Comparison of ENCODE assay signal across 23 cellular contexts in the genomic region with DNA sequence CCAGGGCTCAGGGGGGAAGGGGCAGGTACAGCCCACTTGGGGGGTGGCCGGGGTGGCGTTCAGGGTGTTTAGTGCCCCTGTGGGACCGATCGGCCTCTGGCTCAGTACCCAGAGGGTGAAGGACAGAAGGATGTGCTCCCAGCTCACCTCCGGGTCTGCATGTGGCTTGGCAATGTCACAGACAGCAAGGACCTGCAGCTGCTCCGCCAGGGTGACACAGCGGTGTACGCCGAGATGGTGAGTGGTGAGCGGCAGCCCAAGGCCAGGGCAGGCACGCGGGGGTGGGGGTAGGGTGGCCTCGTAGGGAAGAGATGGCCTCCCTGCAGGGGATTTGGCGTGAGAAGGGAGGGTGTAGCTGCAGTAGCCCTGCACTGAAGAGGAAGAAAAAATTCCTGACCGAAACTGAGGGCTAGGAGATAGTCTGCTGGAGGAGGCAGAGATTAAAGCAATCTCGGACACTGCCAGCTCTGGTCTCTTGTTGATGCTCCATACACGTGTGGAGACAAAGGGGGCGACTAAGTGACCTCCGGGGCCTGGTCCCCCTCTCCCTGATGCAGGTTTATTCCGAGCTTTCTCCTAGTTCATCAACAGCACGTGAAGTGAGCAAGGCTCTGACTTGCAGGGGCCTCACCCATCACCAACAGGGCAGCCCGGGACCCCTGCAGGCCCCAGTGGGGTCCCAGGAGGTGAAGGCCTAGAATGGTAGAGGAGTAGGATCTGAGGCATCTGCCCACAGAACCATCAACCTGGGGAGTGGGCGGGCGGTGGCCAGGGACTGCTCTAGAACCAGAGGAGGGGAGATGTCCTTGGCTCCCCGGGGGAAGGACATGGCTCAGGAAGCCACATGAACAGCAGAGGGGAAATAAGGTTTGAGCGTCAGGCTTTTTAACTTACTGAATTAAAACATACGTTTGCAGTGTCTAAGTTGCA. TPM values are rescaled to one million over a fixed set of nuclear protein-coding genes. Genes with fewer than 3 reads are reported as not detected.
"Had no signal": no experiment of that assay in that cellular context is flagged by ENCODE, and none has a peak within 500 bp of the region (broad histone marks: within the 10 kb centered on the region; RNA-seq: fewer than 3 reads in every experiment).

No MANE protein-coding gene starts in this region.

- H3K27ac Mint-ChIP-seq: activated CD4-positive, alpha-beta memory T cell treated with anti-CD3 and anti-CD28 coated beads, Interleukin-2, amount 10 ng/mL, durations not matched to agents 7 days and 5 days; activated naive CD4-positive, alpha-beta T cell treated with anti-CD3 and anti-CD28 coated beads for 36 hours; activated T-cell treated with anti-CD3 and anti-CD28 coated beads, Interleukin-2, amount 50 U/mL, for 24 hours; activated T-helper 2 cell treated with anti-CD3 and anti-CD28 coated beads, Interferon-gamma antibody, Interleukin-2, Interleukin-4, amounts not matched to agents 10 μg/mL and 5 μg/mL and 100 μg/mL, durations not matched to agents 14 hours and 24 hours and 36 hours; T-cell had no signal

- H3K4me3 ChIP-seq: cardiac muscle cell, colonic mucosa, hepatocyte, lower lobe of right lung, thyroid gland, uterus had no signal

- H3K4me2 ChIP-seq: hepatocyte had no signal

- H3K36me3 ChIP-seq: cardiac muscle cell, colonic mucosa, lower lobe of right lung, neutrophil, thyroid gland, uterus had no signal

- H3K9me3 ChIP-seq: colonic mucosa, lower lobe of right lung, neutrophil, thyroid gland, uterus had no signal

- H3K4me1 ChIP-seq: colonic mucosa, foreskin keratinocyte, parathyroid adenoma, uterus had no signal

- H3K27ac ChIP-seq: cardiac muscle cell, colonic mucosa, foreskin keratinocyte, hepatocyte, lower lobe of right lung, neutrophil, parathyroid adenoma, thyroid gland, uterus had no signal

- ATAC-seq: foreskin keratinocyte; left cardiac atrium; lower lobe of right lung; naive thymus-derived CD8-positive, alpha-beta T cell; T-cell had no signal

- H3K4me3 Mint-ChIP-seq: activated CD4-positive, alpha-beta memory T cell treated with anti-CD3 and anti-CD28 coated beads, Interleukin-2, amount 10 ng/mL, durations not matched to agents 7 days and 5 days; activated naive CD4-positive, alpha-beta T cell treated with anti-CD3 and anti-CD28 coated beads for 36 hours; activated T-cell treated with anti-CD3 and anti-CD28 coated beads, Interleukin-2, amount 50 U/mL, for 24 hours; naive thymus-derived CD8-positive, alpha-beta T cell; T-cell had no signal

- FAIRE-seq: islet of Langerhans had no signal

- H3K27me3 Mint-ChIP-seq: activated CD4-positive, alpha-beta memory T cell treated with anti-CD3 and anti-CD28 coated beads, Interleukin-2, amount 10 ng/mL, durations not matched to agents 7 days and 5 days had no signal

- H3K9ac ChIP-seq: parathyroid adenoma had no signal

- H3K79me2 ChIP-seq: hepatocyte, parathyroid adenoma had no signal

- H3K4me1 Mint-ChIP-seq: activated CD4-positive, alpha-beta memory T cell treated with anti-CD3 and anti-CD28 coated beads, Interleukin-2, amount 10 ng/mL, durations not matched to agents 7 days and 5 days; T-cell had no signal

- DNase-seq: activated CD4-positive, alpha-beta memory T cell treated with anti-CD3 and anti-CD28 coated beads, Interleukin-2, amount 10 ng/mL, durations not matched to agents 7 days and 5 days; activated CD4-positive, alpha-beta T cell treated with anti-CD3 and anti-CD28 coated beads for 48 hours; activated CD4-positive, CD25-positive, alpha-beta regulatory T cell; activated naive CD4-positive, alpha-beta T cell treated with anti-CD3 and anti-CD28 coated beads for 36 hours; activated T-cell treated with anti-CD3 and anti-CD28 coated beads, Interleukin-2, amount 50 U/mL, for 24 hours; colonic mucosa; foreskin keratinocyte; left cardiac atrium; lower lobe of right lung; stimulated activated CD8-positive, alpha-beta memory T cell treated with anti-CD3 and anti-CD28 coated beads, Interleukin-4, amount 100 ng/mL, for 48 hours; stimulated activated naive CD4-positive, alpha-beta T cell treated with Interleukin-2 at 50 U/mL for 16 hours; T-cell; T-helper 9 cell; thyroid gland; uterus had no signal

- H2AFZ ChIP-seq: hepatocyte, parathyroid adenoma had no signal

- H3K27me3 ChIP-seq: cardiac muscle cell, colonic mucosa, hepatocyte, neutrophil, thyroid gland, uterus had no signal

- H3K36me3 Mint-ChIP-seq: naive thymus-derived CD8-positive, alpha-beta T cell; T-cell had no signal

RNA-seq across cellular contexts. Expression of a gene that starts 45.4 kb away (rescaled TPM):
- total RNA-seq: activated CD4-positive, alpha-beta memory T cell treated with anti-CD3 and anti-CD28 coated beads, Interleukin-2, amount 10 ng/mL, durations not matched to agents 7 days and 5 days; activated naive CD4-positive, alpha-beta T cell treated with anti-CD3 and anti-CD28 coated beads for 36 hours; activated T-helper 2 cell treated with anti-CD3 and anti-CD28 coated beads, Interferon-gamma antibody, Interleukin-2, Interleukin-4, amounts not matched to agents 10 μg/mL and 5 μg/mL and 100 μg/mL, durations not matched to agents 14 hours and 24 hours and 36 hours; colonic mucosa; naive thymus-derived CD8-positive, alpha-beta T cell; subcutaneous adipose tissue; T-cell had no signal
